Comparison of ENCODE assay signal across 1 cellular context in the genomic region with DNA sequence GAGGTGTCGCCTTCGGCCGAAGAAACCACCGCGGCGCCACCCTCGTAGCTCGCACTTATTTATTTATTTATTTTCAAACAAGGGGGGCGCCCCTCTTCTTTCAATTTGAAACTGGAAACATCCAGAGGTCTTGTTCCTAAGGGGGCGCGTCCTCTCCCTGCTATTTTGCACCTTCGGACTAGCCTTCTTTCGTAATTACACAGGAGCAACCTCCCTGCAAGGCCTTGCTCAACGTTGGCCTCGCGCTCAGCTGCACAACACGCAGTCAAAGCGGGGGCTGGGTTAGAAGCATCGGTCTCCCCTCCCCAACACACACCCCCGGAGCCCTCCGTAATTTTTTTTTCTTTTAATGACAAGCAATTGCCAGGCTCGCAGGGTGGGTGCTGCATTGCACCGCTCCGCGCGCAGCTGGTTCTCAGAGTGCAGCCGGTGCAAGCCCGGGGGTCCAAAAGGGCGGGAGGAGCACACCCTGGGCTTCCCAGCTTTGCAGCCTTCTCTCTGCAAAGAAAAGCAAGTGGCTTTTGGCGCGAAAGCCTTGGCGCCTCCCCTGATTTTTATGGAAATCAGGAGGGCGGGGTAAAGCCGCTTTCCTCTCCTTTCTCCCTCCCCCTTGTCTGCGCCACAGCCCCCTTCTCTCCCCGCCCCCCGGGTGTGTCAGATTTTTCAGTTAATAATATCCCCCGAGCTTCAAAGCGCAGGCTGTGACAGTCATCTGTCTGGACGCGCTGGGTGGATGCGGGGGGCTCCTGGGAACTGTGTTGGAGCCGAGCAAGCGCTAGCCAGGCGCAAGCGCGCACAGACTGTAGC.
TF ChIP-seq lines count a peak whose summit lies in the region.

MYCN (plus strand) TSS at position 697 of the 807 bp plus-strand sequence. CDS start 1,515 bp downstream, outside the sequence.

TF ChIP-seq in endothelial cell of umbilical vein, 7 proteins besides CTCF, POLR2A, EP300 and RAD21 (continued from another document):
- no peak for TF ChIP-seq JUN (IDR thresholded peaks at IDR 0.05; ENCODE audit: borderline replicate concordance, insufficient read depth, insufficient read length, low read depth)
- no peak for TF ChIP-seq POLR2AphosphoS5 (IDR thresholded peaks at IDR 0.05; ENCODE audit: insufficient read depth, low read depth, low read length)
- no peak for TF ChIP-seq EZH2 (IDR thresholded peaks at IDR 0.05; ENCODE audit: borderline replicate concordance, low read depth, low read length, severe bottlenecking)
- TF ChIP-seq GATA2 (IDR thresholded peaks at IDR 0.05; ENCODE audit: insufficient read depth, insufficient read length, low read depth, low read length) = no peak
- TF ChIP-seq FOS (IDR thresholded peaks at IDR 0.05; ENCODE audit: borderline replicate concordance, insufficient read depth, low read length) = no peak
- no peak for TF ChIP-seq MYC (IDR thresholded peaks at IDR 0.05; ENCODE audit: low read depth, low read length)
